31 cellular contexts compared by ENCODE assay signal in genomic region chr2:9239616-9240015, GRCh38. TPM values are rescaled to one million over a fixed set of nuclear protein-coding genes. Genes with fewer than 3 reads are reported as not detected.
"Had no signal": no experiment of that assay in that cellular context is flagged by ENCODE, and none has a peak within 500 bp of the region (broad histone marks: within the 10 kb centered on the region; RNA-seq: fewer than 3 reads in every experiment).

No MANE protein-coding gene starts in this region.

- H3K9me3 Mint-ChIP-seq: activated naive CD4-positive, alpha-beta T cell treated with anti-CD3 and anti-CD28 coated beads, Interleukin-2, amount 50 U/mL, for 24 hours; activated naive CD8-positive, alpha-beta T cell treated with anti-CD3 and anti-CD28 coated beads, Interleukin-2, amount 50 U/mL, for 24 hours; activated T-helper 2 cell treated with anti-CD3 and anti-CD28 coated beads, Interferon-gamma antibody, Interleukin-2, Interleukin-4, amounts not matched to agents 10 μg/mL and 5 μg/mL and 100 μg/mL, durations not matched to agents 14 hours and 24 hours and 36 hours; central memory CD8-positive, alpha-beta T cell; dendritic cell treated with granulocyte-macrophage colony-stimulating factor and Interleukin-4, amounts not matched to agents 40 ng/mL and 50 ng/mL, for 4 days; endodermal cell; natural killer cell; stimulated activated memory B cell treated with anti-CD40 and anti-IgM and Interleukin-4, amounts not matched to agents 10 μg/mL and 1 μg/mL and 100 μg/mL, for 72 hours; T-helper 2 cell treated with Interferon-gamma antibody and Interleukin-4, amounts not matched to agents 5 μg/mL and 100 μg/mL, for 36 hours had no signal

- H3K27me3 ChIP-seq: esophagus muscularis mucosa, foreskin keratinocyte, heart right ventricle, neural progenitor cell, stomach, suprapubic skin, tibial nerve had no signal

- H3K9me3 ChIP-seq: esophagus muscularis mucosa, heart right ventricle, stomach, suprapubic skin, tibial nerve had no signal

- H3K27me3 Mint-ChIP-seq: activated naive CD4-positive, alpha-beta T cell treated with anti-CD3 and anti-CD28 coated beads, Interleukin-2, amount 50 U/mL, for 24 hours; activated naive CD8-positive, alpha-beta T cell treated with anti-CD3 and anti-CD28 coated beads, Interleukin-2, amount 50 U/mL, for 24 hours had no signal

- H3K4me3 Mint-ChIP-seq: activated CD4-positive, alpha-beta T cell treated with anti-CD3 and anti-CD28 coated beads for 36 hours; activated CD8-positive, alpha-beta memory T cell treated with anti-CD3 and anti-CD28 coated beads, Interleukin-2, amount 10 ng/mL, durations not matched to agents 7 days and 5 days; activated CD8-positive, alpha-beta T cell treated with anti-CD3 and anti-CD28 coated beads, Interleukin-2, amount 10 ng/mL, durations not matched to agents 7 days and 5 days; activated naive CD4-positive, alpha-beta T cell treated with anti-CD3 and anti-CD28 coated beads, Interleukin-2, amount 50 U/mL, for 24 hours; activated naive CD8-positive, alpha-beta T cell treated with anti-CD3 and anti-CD28 coated beads, Interleukin-2, amount 50 U/mL, for 24 hours; central memory CD8-positive, alpha-beta T cell; dendritic cell treated with granulocyte-macrophage colony-stimulating factor and Interleukin-4, amounts not matched to agents 40 ng/mL and 50 ng/mL, for 4 days; endodermal cell; natural killer cell; neural progenitor cell; stimulated activated memory B cell treated with anti-CD40 and anti-IgM and Interleukin-4, amounts not matched to agents 10 μg/mL and 1 μg/mL and 100 μg/mL, for 72 hours; T-helper 2 cell treated with Interferon-gamma antibody and Interleukin-4, amounts not matched to agents 5 μg/mL and 100 μg/mL, for 36 hours had no signal

- H3K36me3 Mint-ChIP-seq: activated CD8-positive, alpha-beta memory T cell treated with anti-CD3 and anti-CD28 coated beads, Interleukin-2, amount 10 ng/mL, durations not matched to agents 7 days and 5 days; activated naive CD4-positive, alpha-beta T cell treated with anti-CD3 and anti-CD28 coated beads, Interleukin-2, amount 50 U/mL, for 24 hours; natural killer cell; stimulated activated memory B cell treated with anti-CD40 and anti-IgM and Interleukin-4, amounts not matched to agents 10 μg/mL and 1 μg/mL and 100 μg/mL, for 72 hours had no signal

- H3K4me2 ChIP-seq: neural progenitor cell had no signal

- H3K4me1 Mint-ChIP-seq: activated CD4-positive, alpha-beta T cell treated with anti-CD3 and anti-CD28 coated beads for 36 hours; activated naive CD4-positive, alpha-beta T cell treated with anti-CD3 and anti-CD28 coated beads, Interleukin-2, amount 50 U/mL, for 24 hours; activated naive CD8-positive, alpha-beta T cell treated with anti-CD3 and anti-CD28 coated beads, Interleukin-2, amount 50 U/mL, for 24 hours; central memory CD8-positive, alpha-beta T cell; natural killer cell; stimulated activated memory B cell treated with anti-CD40 and anti-IgM and Interleukin-4, amounts not matched to agents 10 μg/mL and 1 μg/mL and 100 μg/mL, for 72 hours had no signal

- H3K27ac Mint-ChIP-seq: activated CD4-positive, alpha-beta T cell treated with anti-CD3 and anti-CD28 coated beads for 36 hours; activated CD8-positive, alpha-beta memory T cell treated with anti-CD3 and anti-CD28 coated beads, Interleukin-2, amount 10 ng/mL, durations not matched to agents 7 days and 5 days; activated CD8-positive, alpha-beta T cell treated with anti-CD3 and anti-CD28 coated beads, Interleukin-2, amount 10 ng/mL, durations not matched to agents 7 days and 5 days; activated naive CD4-positive, alpha-beta T cell treated with anti-CD3 and anti-CD28 coated beads, Interleukin-2, amount 50 U/mL, for 24 hours; activated naive CD8-positive, alpha-beta T cell treated with anti-CD3 and anti-CD28 coated beads, Interleukin-2, amount 50 U/mL, for 24 hours; activated T-helper 2 cell treated with anti-CD3 and anti-CD28 coated beads, Interferon-gamma antibody, Interleukin-2, Interleukin-4, amounts not matched to agents 10 μg/mL and 5 μg/mL and 100 μg/mL, durations not matched to agents 14 hours and 24 hours and 36 hours; dendritic cell treated with granulocyte-macrophage colony-stimulating factor and Interleukin-4, amounts not matched to agents 40 ng/mL and 50 ng/mL, for 4 days; endodermal cell; natural killer cell; stimulated activated memory B cell treated with anti-CD40 and anti-IgM and Interleukin-4, amounts not matched to agents 10 μg/mL and 1 μg/mL and 100 μg/mL, for 72 hours; T-helper 2 cell treated with Interferon-gamma antibody and Interleukin-4, amounts not matched to agents 5 μg/mL and 100 μg/mL, for 36 hours had no signal

- H2AFZ ChIP-seq: neural progenitor cell had no signal

- H3K4me3 ChIP-seq: esophagus muscularis mucosa, heart right ventricle, neural progenitor cell, stomach, suprapubic skin, tibial nerve had no signal

- H3K27ac ChIP-seq: esophagus muscularis mucosa, foreskin keratinocyte, neural progenitor cell, suprapubic skin had no signal

- H3K36me3 ChIP-seq: esophagus muscularis mucosa, heart right ventricle, neural progenitor cell, stomach, suprapubic skin, tibial nerve had no signal

- ATAC-seq: activated CD4-positive, alpha-beta T cell treated with anti-CD3 and anti-CD28 coated beads for 36 hours; activated CD8-positive, alpha-beta memory T cell treated with anti-CD3 and anti-CD28 coated beads, Interleukin-2, amount 10 ng/mL, durations not matched to agents 7 days and 5 days; activated CD8-positive, alpha-beta T cell treated with anti-CD3 and anti-CD28 coated beads, Interleukin-2, amount 10 ng/mL, durations not matched to agents 7 days and 5 days; activated naive CD8-positive, alpha-beta T cell treated with anti-CD3 and anti-CD28 coated beads, Interleukin-2, amount 50 U/mL, for 24 hours; foreskin keratinocyte; heart right ventricle; left cardiac atrium; left ventricle myocardium superior; natural killer cell; right cardiac atrium; stimulated activated memory B cell treated with anti-CD40 and anti-IgM and Interleukin-4, amounts not matched to agents 10 μg/mL and 1 μg/mL and 100 μg/mL, for 72 hours had no signal

- DNase-seq: activated CD4-positive, alpha-beta T cell treated with anti-CD3 and anti-CD28 coated beads for 36 hours; activated CD4-positive, CD25-positive, alpha-beta regulatory T cell; activated CD8-positive, alpha-beta memory T cell treated with anti-CD3 and anti-CD28 coated beads, Interleukin-2, amount 10 ng/mL, durations not matched to agents 7 days and 5 days; activated CD8-positive, alpha-beta T cell treated with anti-CD3 and anti-CD28 coated beads, Interleukin-2, amount 10 ng/mL, durations not matched to agents 7 days and 5 days; activated naive CD8-positive, alpha-beta T cell treated with anti-CD3 and anti-CD28 coated beads, Interleukin-2, amount 50 U/mL, for 24 hours; activated T-cell treated with anti-CD3 and anti-CD28 coated beads, Interleukin-2, amount 50 U/mL, for 48 hours; amygdala; foreskin keratinocyte; heart right ventricle; left cardiac atrium; left ventricle myocardium superior; mammary epithelial cell; natural killer cell; occipital lobe; right cardiac atrium; stimulated activated CD4-positive, alpha-beta T cell treated with anti-CD3 and anti-CD28 coated beads, Interleukin-12 subunit alpha, Interleukin-12 subunit beta, amount 100 ng/mL, for 4 hours; stimulated activated CD4-positive, alpha-beta T cell treated with anti-CD3 and anti-CD28 coated beads, Interleukin-4, amount 100 ng/mL, for 4 hours; stimulated activated CD8-positive, alpha-beta memory T cell treated with anti-CD3 and anti-CD28 coated beads, Interleukin-4, amount 100 ng/mL, for 48 hours; stomach; T-helper 1 cell had no signal

RNA-seq across cellular contexts. Expression of gene ASAP2, which starts 33.0 kb away (rescaled TPM):
- total RNA-seq: activated CD8-positive, alpha-beta T cell treated with anti-CD3 and anti-CD28 coated beads, Interleukin-2, amount 10 ng/mL, durations not matched to agents 7 days and 5 days had no signal
